31 cellular contexts compared by ENCODE assay signal in genomic region chr12:59031313-59031712, GRCh38.
"Had no signal": no experiment of that assay in that cellular context is flagged by ENCODE, and none has a peak within 500 bp of the region (broad histone marks: within the 10 kb centered on the region; RNA-seq: fewer than 3 reads in every experiment).

No MANE protein-coding gene starts in this region.

- H3K36me3 ChIP-seq: ascending aorta, breast epithelium, cardiac muscle cell, esophagus muscularis mucosa, gastrocnemius medialis, heart left ventricle had no signal

- H3K27ac Mint-ChIP-seq: activated CD4-positive, alpha-beta memory T cell treated with anti-CD3 and anti-CD28 coated beads, Interleukin-2, amount 10 ng/mL, durations not matched to agents 7 days and 5 days; activated CD4-positive, alpha-beta T cell treated with anti-CD3 and anti-CD28 coated beads, Interleukin-2, amount 10 ng/mL, durations not matched to agents 7 days and 5 days; activated naive CD4-positive, alpha-beta T cell treated with anti-CD3 and anti-CD28 coated beads, Interleukin-2, amount 10 ng/mL, durations not matched to agents 7 days and 5 days; activated naive CD4-positive, alpha-beta T cell treated with anti-CD3 and anti-CD28 coated beads, Interleukin-2, amount 50 U/mL, for 72 hours; activated naive CD8-positive, alpha-beta T cell treated with anti-CD3 and anti-CD28 coated beads, Interleukin-2, amount 10 ng/mL, durations not matched to agents 7 days and 5 days; activated T-cell treated with anti-CD3 and anti-CD28 coated beads, Interleukin-2, amount 50 U/mL, for 24 hours; activated T-cell treated with anti-CD3 and anti-CD28 coated beads, Interleukin-2, amount 50 U/mL, for 72 hours; brain; effector memory CD8-positive, alpha-beta T cell; WTC11 had no signal

- DNase-seq: activated CD4-positive, alpha-beta memory T cell treated with anti-CD3 and anti-CD28 coated beads, Interleukin-2, amount 10 ng/mL, durations not matched to agents 7 days and 5 days; activated CD4-positive, alpha-beta T cell treated with anti-CD3 and anti-CD28 coated beads for 1 hour; activated CD4-positive, alpha-beta T cell treated with anti-CD3 and anti-CD28 coated beads for 4 hours; activated CD4-positive, alpha-beta T cell treated with anti-CD3 and anti-CD28 coated beads, Interleukin-2, amount 10 ng/mL, durations not matched to agents 7 days and 5 days; activated CD4-positive, alpha-beta T cell treated with anti-CD3 and anti-CD28 coated beads, Interleukin-2, amount 50 U/mL, for 4 hours; activated CD8-positive, alpha-beta memory T cell treated with anti-CD3 and anti-CD28 coated beads, Interleukin-2, amount 50 U/mL, for 48 hours; activated gamma-delta T cell; activated naive CD4-positive, alpha-beta T cell; activated naive CD4-positive, alpha-beta T cell treated with anti-CD3 and anti-CD28 coated beads, Interleukin-2, amount 10 ng/mL, durations not matched to agents 7 days and 5 days; activated naive CD8-positive, alpha-beta T cell treated with anti-CD3 and anti-CD28 coated beads, Interleukin-2, amount 10 ng/mL, durations not matched to agents 7 days and 5 days; activated T-cell treated with anti-CD3 and anti-CD28 coated beads for 4 hours; activated T-cell treated with anti-CD3 and anti-CD28 coated beads, Interleukin-2, amount 50 U/mL, for 24 hours; activated T-cell treated with anti-CD3 and anti-CD28 coated beads, Interleukin-2, amount 50 U/mL, for 72 hours; cortex of kidney; dermis blood vessel endothelial cell; effector CD4-positive, alpha-beta T cell; effector memory CD8-positive, alpha-beta T cell; erythroblast; foreskin keratinocyte; gastrocnemius medialis; glutamatergic neuron; heart left ventricle; T-helper 2 cell had no signal

- H3K36me3 Mint-ChIP-seq: activated naive CD4-positive, alpha-beta T cell treated with anti-CD3 and anti-CD28 coated beads, Interleukin-2, amount 10 ng/mL, durations not matched to agents 7 days and 5 days; activated naive CD4-positive, alpha-beta T cell treated with anti-CD3 and anti-CD28 coated beads, Interleukin-2, amount 50 U/mL, for 72 hours; activated naive CD8-positive, alpha-beta T cell treated with anti-CD3 and anti-CD28 coated beads, Interleukin-2, amount 10 ng/mL, durations not matched to agents 7 days and 5 days; brain; WTC11 had no signal

- H3K27me3 ChIP-seq: ascending aorta, breast epithelium, cardiac muscle cell, esophagus muscularis mucosa, foreskin keratinocyte, gastrocnemius medialis, heart left ventricle had no signal

- H3K4me1 ChIP-seq: ascending aorta, breast epithelium, esophagus muscularis mucosa, foreskin keratinocyte, gastrocnemius medialis, heart left ventricle had no signal

- H3K4me3 ChIP-seq: ascending aorta, breast epithelium, cardiac muscle cell, esophagus muscularis mucosa, gastrocnemius medialis, heart left ventricle had no signal

- H3K9me3 ChIP-seq: ascending aorta, breast epithelium, esophagus muscularis mucosa, gastrocnemius medialis, heart left ventricle had no signal

- H3K27ac ChIP-seq: ascending aorta, breast epithelium, cardiac muscle cell, esophagus muscularis mucosa, foreskin keratinocyte, gastrocnemius medialis, heart left ventricle had no signal

- H3K4me3 Mint-ChIP-seq: activated CD4-positive, alpha-beta memory T cell treated with anti-CD3 and anti-CD28 coated beads, Interleukin-2, amount 10 ng/mL, durations not matched to agents 7 days and 5 days; activated CD4-positive, alpha-beta T cell treated with anti-CD3 and anti-CD28 coated beads, Interleukin-2, amount 10 ng/mL, durations not matched to agents 7 days and 5 days; activated naive CD4-positive, alpha-beta T cell treated with anti-CD3 and anti-CD28 coated beads, Interleukin-2, amount 10 ng/mL, durations not matched to agents 7 days and 5 days; activated naive CD8-positive, alpha-beta T cell treated with anti-CD3 and anti-CD28 coated beads, Interleukin-2, amount 10 ng/mL, durations not matched to agents 7 days and 5 days; activated T-cell treated with anti-CD3 and anti-CD28 coated beads, Interleukin-2, amount 50 U/mL, for 24 hours; activated T-cell treated with anti-CD3 and anti-CD28 coated beads, Interleukin-2, amount 50 U/mL, for 72 hours; brain; central memory CD8-positive, alpha-beta T cell; effector memory CD8-positive, alpha-beta T cell; WTC11 had no signal

- H3K27me3 Mint-ChIP-seq: activated CD4-positive, alpha-beta memory T cell treated with anti-CD3 and anti-CD28 coated beads, Interleukin-2, amount 10 ng/mL, durations not matched to agents 7 days and 5 days; activated CD4-positive, alpha-beta T cell treated with anti-CD3 and anti-CD28 coated beads, Interleukin-2, amount 10 ng/mL, durations not matched to agents 7 days and 5 days; activated naive CD4-positive, alpha-beta T cell treated with anti-CD3 and anti-CD28 coated beads, Interleukin-2, amount 10 ng/mL, durations not matched to agents 7 days and 5 days; activated naive CD8-positive, alpha-beta T cell treated with anti-CD3 and anti-CD28 coated beads, Interleukin-2, amount 10 ng/mL, durations not matched to agents 7 days and 5 days; activated T-cell treated with anti-CD3 and anti-CD28 coated beads, Interleukin-2, amount 50 U/mL, for 24 hours; brain; central memory CD8-positive, alpha-beta T cell; effector memory CD8-positive, alpha-beta T cell had no signal

- H3K9me3 Mint-ChIP-seq: activated CD4-positive, alpha-beta T cell treated with anti-CD3 and anti-CD28 coated beads, Interleukin-2, amount 10 ng/mL, durations not matched to agents 7 days and 5 days; activated naive CD4-positive, alpha-beta T cell treated with anti-CD3 and anti-CD28 coated beads, Interleukin-2, amount 10 ng/mL, durations not matched to agents 7 days and 5 days; activated naive CD8-positive, alpha-beta T cell treated with anti-CD3 and anti-CD28 coated beads, Interleukin-2, amount 10 ng/mL, durations not matched to agents 7 days and 5 days; brain; WTC11 had no signal

- ATAC-seq: activated naive CD4-positive, alpha-beta T cell treated with anti-CD3 and anti-CD28 coated beads, Interleukin-2, amount 50 U/mL, for 72 hours; activated T-cell treated with anti-CD3 and anti-CD28 coated beads, Interleukin-2, amount 50 U/mL, for 72 hours; effector memory CD8-positive, alpha-beta T cell; foreskin keratinocyte; gastrocnemius medialis; heart left ventricle; WTC11 had no signal

- H3K4me1 Mint-ChIP-seq: activated CD4-positive, alpha-beta memory T cell treated with anti-CD3 and anti-CD28 coated beads, Interleukin-2, amount 10 ng/mL, durations not matched to agents 7 days and 5 days; activated CD4-positive, alpha-beta T cell treated with anti-CD3 and anti-CD28 coated beads, Interleukin-2, amount 10 ng/mL, durations not matched to agents 7 days and 5 days; activated naive CD4-positive, alpha-beta T cell treated with anti-CD3 and anti-CD28 coated beads, Interleukin-2, amount 10 ng/mL, durations not matched to agents 7 days and 5 days; activated naive CD8-positive, alpha-beta T cell treated with anti-CD3 and anti-CD28 coated beads, Interleukin-2, amount 10 ng/mL, durations not matched to agents 7 days and 5 days; brain; central memory CD8-positive, alpha-beta T cell; WTC11 had no signal
